In the genomic region with DNA sequence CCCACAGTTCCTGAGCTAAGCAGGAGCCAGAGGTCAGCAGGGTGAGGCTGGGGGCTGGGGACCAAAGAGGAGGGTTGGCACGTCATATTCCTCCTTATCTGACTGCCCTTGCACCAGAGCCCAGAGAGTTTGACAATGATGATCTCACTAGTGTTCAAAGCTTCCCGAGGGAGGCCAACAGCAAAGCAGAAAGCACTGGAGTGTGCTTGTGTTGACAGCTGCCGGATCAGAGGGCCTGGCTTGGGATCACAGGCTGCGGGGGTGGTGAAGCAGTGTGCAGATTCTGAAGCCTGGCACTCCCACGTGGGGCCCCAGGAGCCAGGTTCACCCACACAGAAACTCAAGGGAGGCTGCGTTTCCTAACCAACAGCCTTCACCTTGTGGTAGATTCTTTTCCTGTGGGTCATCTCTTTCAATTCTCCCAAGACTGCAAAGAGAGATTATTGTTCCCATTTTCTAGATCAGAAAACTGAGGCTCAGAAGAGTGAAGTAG, we compare ENCODE assay signal across 8 cellular contexts.
DNase-seq lines count a peak whose midpoint lies in the region; ATAC-seq, FAIRE-seq and TF ChIP-seq lines count a peak whose summit lies in the region.
"Not testable (repeated sequence)": the region's sequence is repeated elsewhere in the genome, so short reads cannot be mapped to it uniquely, and the experiment has no call there.

No MANE protein-coding gene starts in this region.

- TF ChIP-seq CTCF in cardiac fibroblast (IDR thresholded peaks at IDR 0.05; ENCODE audit: low read depth, low read length); pancreas (IDR thresholded peaks at IDR 0.05); upper lobe of right lung (IDR thresholded peaks at IDR 0.05): not testable (repeated sequence)

- peak; percentile 86 for ATAC-seq in Right ventricle myocardium inferior
- ATAC-seq in pancreas: peak; percentile 26 to 51 (median 42)
- peak; percentile 50 for ATAC-seq in upper lobe of right lung

- 23 to 28% methylated on average over 6 of the region's 6 CpGs for WGBS in pancreas, 2 donors

- peak; percentile 59 for FAIRE-seq in HTR-8/SVneo (lab: Jason Lieb, UNC)
- not testable (repeated sequence) for FAIRE-seq in pancreas (lab: Jason Lieb, UNC)

- H3K4me3 ChIP-seq in cardiac fibroblast (replicated peaks in 1 of 2; ENCODE audit: low read depth in 2 of 2, low read length in 2 of 2); pancreas; upper lobe of right lung: not testable (repeated sequence)

- H3K4me1 ChIP-seq in pancreas, upper lobe of right lung: not testable (repeated sequence)

- peak; percentile 49 for DNase-seq in DMS 273 (lab: John Stamatoyannopoulos, UW; ENCODE audit: unreplicated experiment)
- not testable (repeated sequence) for DNase-seq in HTR-8/SVneo (ENCODE audit: insufficient read length, low spot score); Right ventricle myocardium inferior (ENCODE audit: missing footprints); pancreas; upper lobe of right lung
- DNase-seq in SW480 (ENCODE audit: low spot score): peak; percentile 6
- peak; percentile 55 to 75 for DNase-seq in cardiac fibroblast (ENCODE audit: low read depth in 2 of 2)
- DNase-seq in left kidney (ENCODE audit: low read depth, low spot score): peak; percentile 85

- not testable (repeated sequence) for H3K27ac ChIP-seq in pancreas, upper lobe of right lung

- H3K36me3 ChIP-seq in pancreas, upper lobe of right lung: not testable (repeated sequence)

- intact Hi-C loops in Right ventricle myocardium inferior (cut with DNase I); pancreas (cut with DNase I); upper lobe of right lung (cut with DNase I): not testable (repeated sequence)

- not testable (repeated sequence) for H3K9me3 ChIP-seq in pancreas, upper lobe of right lung

- not testable (repeated sequence) for H3K27me3 ChIP-seq in pancreas, upper lobe of right lung
